ENCODE assay signal across 1 cellular context in genomic region chr7:128873234-128873633, GRCh38.
TF ChIP-seq lines count a peak whose summit lies in the region.

No MANE protein-coding gene starts in this region.

TF ChIP-seq in HepG2, 621 proteins besides CTCF, POLR2A, EP300 and RAD21:
- TF ChIP-seq ZNF18 (CRISPR knock-in tag; IDR thresholded peaks at IDR 0.05; ENCODE audit: insufficient replicate concordance) = no peak
- TF ChIP-seq PLRG1 (conservative IDR thresholded peaks at IDR 0.05) = no peak
- TF ChIP-seq ZNF768 (CRISPR knock-in tag; IDR thresholded peaks at IDR 0.05) = peak; percentile 73; the same call in 1 of the 2 replicates
TF ChIP-seq in HepG2: peak in this region for 1.
